In the genomic region with DNA sequence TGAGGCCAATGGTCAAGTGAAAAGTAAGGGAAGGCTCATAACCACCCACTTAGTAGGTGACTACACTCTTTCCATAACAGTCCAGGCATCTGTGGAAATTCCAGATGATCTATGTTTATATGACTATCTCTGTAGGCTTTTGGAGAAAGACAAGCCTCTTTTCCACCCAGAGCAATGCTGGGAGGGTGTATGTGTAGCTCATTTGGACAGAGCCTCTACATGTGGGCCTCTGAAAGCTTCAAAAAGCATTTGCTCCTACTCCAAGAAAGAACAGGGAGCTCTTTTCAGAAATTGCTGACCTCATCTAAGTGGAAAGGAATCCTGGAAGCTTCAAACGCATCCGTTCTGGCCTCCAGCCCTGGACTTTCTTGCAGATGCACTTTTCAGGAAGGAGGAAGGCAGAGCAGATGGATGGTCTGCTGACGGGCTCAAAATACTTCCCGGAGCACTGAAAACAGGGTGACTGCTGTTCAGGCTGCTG, we compare ENCODE assay signal across 16 cellular contexts.
DNase-seq lines count a peak whose midpoint lies in the region; ATAC-seq and TF ChIP-seq lines count a peak whose summit lies in the region.
"Had no signal": no experiment of that assay in that cellular context is flagged by ENCODE, and none has a peak within 500 bp of the region (broad histone marks: within the 10 kb centered on the region; RNA-seq: fewer than 3 reads in every experiment).

No MANE protein-coding gene starts in this region.

- no peaks in the 10 kb centered on the region for H3F3A ChIP-seq in GM23248 (ENCODE audit: insufficient read depth)

- H3K4me3 ChIP-seq in AG10803 (ENCODE audit: low read length) (no peak overlapping the region), GM23248 (no peak overlapping the region), fibroblast of lung (replicated peaks in 1 of 4; ENCODE audit: control extremely low read depth in 1 of 4, insufficient read depth in 1 of 4, low read depth in 3 of 4, low read length in 4 of 4) (no peak overlapping the region)
- H3K4me3 ChIP-seq: ascending aorta, BLaER1, heart left ventricle, prostate gland, stomach had no signal

- H3K36me3 ChIP-seq in GM23248 (ENCODE audit: low read depth) (no peaks in the 10 kb centered on the region), fibroblast of lung (ENCODE audit: control insufficient read depth, insufficient read depth, low read length) (no peaks in the 10 kb centered on the region)
- H3K36me3 ChIP-seq: ascending aorta, BLaER1, heart left ventricle, prostate gland, stomach had no signal

- H3K79me2 ChIP-seq in GM23248 (ENCODE audit: insufficient read depth) (no peaks in the 10 kb centered on the region), fibroblast of lung (ENCODE audit: control insufficient read depth, insufficient read depth, low read length) (no peaks in the 10 kb centered on the region)

- in situ Hi-C loops in GM23248 (cut with MboI), result no loop called here

- TF ChIP-seq CTCF in AG10803 (conservative IDR thresholded peaks at IDR 0.05; ENCODE audit: low read length) (no peak), fibroblast of lung (conservative IDR thresholded peaks at IDR 0.05 in 1 of 2, IDR thresholded peaks at IDR 0.05 in 1 of 2; ENCODE audit: low read depth in 1 of 2, low read length in 2 of 2) (no peak)

- H4K20me1 ChIP-seq in GM23248 (ENCODE audit: insufficient read depth), result no peaks in the 10 kb centered on the region
- no peaks in the 10 kb centered on the region for H4K20me1 ChIP-seq in fibroblast of lung (ENCODE audit: control insufficient read depth, extremely low read depth, insufficient read depth, low read length)
- H4K20me1 ChIP-seq: BLaER1 had no signal

- no peak overlapping the region for H3K27ac ChIP-seq in GM23248
- H3K27ac ChIP-seq in fibroblast of lung (ENCODE audit: insufficient read depth, low read length), result no peak overlapping the region
- H3K27ac ChIP-seq: ascending aorta, BLaER1, epithelial cell of prostate, prostate gland, stomach had no signal

- no peak overlapping the region for H3K9ac ChIP-seq in GM23248
- no peak overlapping the region for H3K9ac ChIP-seq in fibroblast of lung (ENCODE audit: insufficient read depth, low read length)
- H3K9ac ChIP-seq: BLaER1 had no signal

- H3K27me3 ChIP-seq in GM23248 (replicated peaks; ENCODE audit: insufficient read depth) (no peaks in the 10 kb centered on the region), fibroblast of lung (ENCODE audit: control insufficient read depth, insufficient read depth, low read length) (no peaks in the 10 kb centered on the region)
- H3K27me3 ChIP-seq: ascending aorta, BLaER1, heart left ventricle, stomach had no signal

- WGBS in GM23248 (ENCODE audit: low coverage in 1 of 2, low lambda C conversion rate in 2 of 2, missing lambda C conversion rate in 2 of 2), 2 experiments, result 4 to 7% methylated on average over 4 of the region's 4 CpGs

- H3K9me3 ChIP-seq in GM23248 (ENCODE audit: low read depth) (no peaks in the 10 kb centered on the region), fibroblast of lung (ENCODE audit: control insufficient read depth, insufficient read depth, low read depth, low read length) (no peaks in the 10 kb centered on the region)
- H3K9me3 ChIP-seq: prostate gland had no signal

- ATAC-seq in GM21367 (IDR thresholded peaks at IDR 0.05; ENCODE audit: unreplicated experiment) (no peak), GM19395 (IDR thresholded peaks at IDR 0.05; ENCODE audit: unreplicated experiment) (no peak)

- H3K4me2 ChIP-seq in GM23248 (ENCODE audit: unreplicated experiment) (no peak overlapping the region), fibroblast of lung (ENCODE audit: extremely low read depth, insufficient read depth, low read length) (no peak overlapping the region)
- H3K4me2 ChIP-seq: BLaER1 had no signal

- H3K9me2 ChIP-seq in GM23248 (ENCODE audit: insufficient read depth), result no peaks in the 10 kb centered on the region

- DNase-seq in AG10803 (ENCODE audit: low read depth) (peak; percentile 3), GM23248 (peak; percentile 1), fibroblast of lung (ENCODE audit: low read depth in 2 of 2) (peak; percentile 35 to 65), occipital lobe (lab: John Stamatoyannopoulos, UW) (peak; percentile 71), RPMI8226 (no peak), NOMO-1 (lab: John Stamatoyannopoulos, UW; ENCODE audit: unreplicated experiment in 2 of 2) (no peak)
- DNase-seq: activated gamma-delta T cell, NCI-H2029, stomach had no signal

- H2AFZ ChIP-seq in GM23248 (no peak overlapping the region), fibroblast of lung (ENCODE audit: low read length) (no peak overlapping the region)

- H3K4me1 ChIP-seq in GM23248 (ENCODE audit: insufficient read depth) (no peaks in the 10 kb centered on the region), fibroblast of lung (ENCODE audit: control insufficient read depth, extremely low read depth, insufficient read depth, low read length) (no peaks in the 10 kb centered on the region)
- H3K4me1 ChIP-seq: ascending aorta, BLaER1, heart left ventricle, prostate gland, stomach had no signal

Comparison
In these comparisons a context has a peak if more than half of its experiments do, and no peak if none do; other contexts are left out.
1. DNase-seq: peak in AG10803 (single experiment), GM23248 (single experiment), fibroblast of lung (2 of 2) and occipital lobe (single experiment); none in RPMI8226 (single experiment) and NOMO-1 (0 of 2).